In the genomic region with DNA sequence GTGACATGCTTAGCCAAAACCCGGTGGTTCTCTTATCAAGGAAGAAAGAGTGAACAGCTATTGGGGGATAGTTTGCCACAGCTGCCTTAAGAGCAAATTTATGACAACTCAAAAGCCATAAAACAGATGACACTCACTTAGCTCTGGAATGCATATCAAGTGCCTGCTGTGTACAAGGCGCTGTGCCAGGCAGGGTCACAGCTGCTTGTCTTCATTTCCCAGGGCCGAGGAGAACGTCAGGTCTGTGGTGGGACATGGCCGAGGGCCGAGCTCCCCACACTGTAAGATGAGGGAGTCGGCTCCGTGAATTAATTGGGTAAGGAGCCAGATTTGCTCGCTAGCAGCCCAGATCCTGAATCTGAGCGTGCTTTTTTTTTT, we compare ENCODE assay signal across 15 cellular contexts. TPM values are rescaled to one million over a fixed set of nuclear protein-coding genes. Genes with fewer than 3 reads are reported as not detected.
A peak's percentile ranks its signal among the peaks of the same experiment; 100 is the strongest.
DNase-seq lines count a peak whose midpoint lies in the region; ATAC-seq, FAIRE-seq and TF ChIP-seq lines count a peak whose summit lies in the region.
"Had no signal": no experiment of that assay in that cellular context is flagged by ENCODE, and none has a peak within 500 bp of the region (broad histone marks: within the 10 kb centered on the region; RNA-seq: fewer than 3 reads in every experiment).

No MANE protein-coding gene starts in this region.

- in situ Hi-C loops in transverse colon (cut with MboI; ENCODE audit: low pct_ligation_motif_present in 1 of 4, low pct_unique_long_range_greater_than_20kb in 1 of 4, low sequenced_read_pairs in 3 of 4): no loop called here

- TF ChIP-seq CTCF in H1 (IDR thresholded peaks at IDR 0.05; ENCODE audit: control extremely low read depth in 1 of 3, insufficient read depth in 1 of 3, low read depth in 1 of 3, low read length in 3 of 3): no peak
- TF ChIP-seq CTCF in transverse colon (IDR thresholded peaks at IDR 0.05): no peak

- peak overlapping the region; percentile 35 for H3K27ac Mint-ChIP-seq in activated CD8-positive, alpha-beta memory T cell treated with anti-CD3 and anti-CD28 coated beads, Interleukin-2, amount 10 ng/mL, durations not matched to agents 7 days and 5 days
- peak overlapping the region; percentile 38 for H3K27ac Mint-ChIP-seq in memory B cell
- H3K27ac Mint-ChIP-seq in activated CD4-positive, alpha-beta T cell treated with anti-CD3 and anti-CD28 coated beads for 36 hours: no peak overlapping the region
- H3K27ac Mint-ChIP-seq: WTC11 had no signal

- POLR2A ChIA-PET in H1 (lab: Charles Lee; ENCODE audit: partially characterized antibody): interaction anchor here (1.0 to 3.7 kb wide), 2 partner anchors 10 to 11 kb away, joined by 3 to 14 read pairs; no protein-coding TSS in a partner anchor
- POLR2A ChIA-PET in activated CD4-positive, alpha-beta T cell treated with anti-CD3 and anti-CD28 coated beads for 36 hours (lab: Charles Lee): interaction anchor here (0.6 kb wide), 1 partner anchor 871 kb away, joined by 4 read pairs; no protein-coding TSS in a partner anchor

- peaks cover 18% of the 10 kb centered on the region for H3K36me3 Mint-ChIP-seq in activated CD8-positive, alpha-beta memory T cell treated with anti-CD3 and anti-CD28 coated beads, Interleukin-2, amount 10 ng/mL, durations not matched to agents 7 days and 5 days
- H3K36me3 Mint-ChIP-seq in memory B cell: peaks cover 5% of the 10 kb centered on the region
- peaks cover 3% of the 10 kb centered on the region for H3K36me3 Mint-ChIP-seq in activated CD4-positive, alpha-beta T cell treated with anti-CD3 and anti-CD28 coated beads for 36 hours (ENCODE audit: low read depth)

- no peaks in the 10 kb centered on the region for H3K9me3 ChIP-seq in H1 (ENCODE audit: insufficient read depth in 2 of 2, low read depth in 1 of 2, low read length in 1 of 2)
- H3K9me3 ChIP-seq in transverse colon: no peaks in the 10 kb centered on the region
- H3K9me3 ChIP-seq: A549, spleen had no signal

- no peak overlapping the region for H3K23ac ChIP-seq in H1 (ENCODE audit: insufficient read length)

- H2BK120ac ChIP-seq in H1 (replicated peaks; ENCODE audit: low read depth, low read length): no peak overlapping the region

- WGBS in H1 (ENCODE audit: extremely low coverage in 1 of 2, insufficient coverage in 1 of 2, insufficient read length in 1 of 2, insufficient replicate concordance in 2 of 2, low coverage in 1 of 2, low lambda C conversion rate in 2 of 2, missing lambda C conversion rate in 1 of 2), 2 experiments: 98% methylated on average over 10 of the region's 10 CpGs; no CpG with 5 or more reads in 1 of the 2 experiments
- WGBS in transverse colon (ENCODE audit: low coverage in 1 of 2), 2 donors: 48% methylated on average over 10 of the region's 10 CpGs; no CpG with 5 or more reads in 1 of the 2 donors

- peaks cover 0 to 7% of the 10 kb centered on the region in 2 experiments; a peak in 1 of 4 replicates for H3K79me2 ChIP-seq in H1 (ENCODE audit: control insufficient read depth in 1 of 2, insufficient read depth in 2 of 2, low read length in 2 of 2)

- H3K4me2 ChIP-seq in H1 (ENCODE audit: insufficient read depth in 1 of 2, low read depth in 2 of 2, low read length in 2 of 2): no peak overlapping the region
- H3K4me2 ChIP-seq: A549 had no signal

- no peak for TF ChIP-seq RAD21 in H1 (IDR thresholded peaks at IDR 0.05 in 1 of 2, conservative IDR thresholded peaks at IDR 0.05 in 1 of 2; ENCODE audit: low read depth in 2 of 2, low read length in 2 of 2)

- H3K23me2 ChIP-seq in H1 (ENCODE audit: low read depth, low read length): no peaks in the 10 kb centered on the region

- DNase-seq in activated CD8-positive, alpha-beta memory T cell treated with anti-CD3 and anti-CD28 coated beads, Interleukin-2, amount 10 ng/mL, durations not matched to agents 7 days and 5 days: no peak
- no peak for DNase-seq in activated CD8-positive, alpha-beta memory T cell treated with anti-CD3 and anti-CD28 coated beads for 24 hours
- DNase-seq in H1 (ENCODE audit: low read depth in 1 of 2, low spot score in 2 of 2) (no peak), memory B cell (ENCODE audit: low spot score in 2 of 2) (no peak), transverse colon (peak; percentile 48), NCI-H1417 treated with DMSO at 0.1 percent for 48 hours (lab: John Stamatoyannopoulos, UW) (no peak)
- no peak for DNase-seq in stimulated activated naive CD8-positive, alpha-beta T cell treated with anti-CD3 and anti-CD28 coated beads, Interleukin-15, Interleukin-2, amounts not matched to agents 100 U/mL and 50 U/mL, for 24 hours
- DNase-seq in activated CD4-positive, alpha-beta T cell treated with anti-CD3 and anti-CD28 coated beads for 36 hours: no peak
- DNase-seq: Calu3, NCI-H82, SIG-M5, spleen had no signal

- intact Hi-C loops in transverse colon (cut with DNase I; ENCODE audit: low total_unique reads): no loop called here
- intact Hi-C loops in activated CD4-positive, alpha-beta T cell treated with anti-CD3 and anti-CD28 coated beads for 36 hours (cut with DNase I, micrococcal nuclease): no loop called here

- H3K4me1 Mint-ChIP-seq in activated CD8-positive, alpha-beta memory T cell treated with anti-CD3 and anti-CD28 coated beads, Interleukin-2, amount 10 ng/mL, durations not matched to agents 7 days and 5 days: peaks cover 16% of the 10 kb centered on the region
- peaks cover 30% of the 10 kb centered on the region for H3K4me1 Mint-ChIP-seq in memory B cell
- peaks cover 12% of the 10 kb centered on the region for H3K4me1 Mint-ChIP-seq in activated CD4-positive, alpha-beta T cell treated with anti-CD3 and anti-CD28 coated beads for 36 hours

- no peaks in the 10 kb centered on the region for H3K27me3 Mint-ChIP-seq in activated CD8-positive, alpha-beta memory T cell treated with anti-CD3 and anti-CD28 coated beads, Interleukin-2, amount 10 ng/mL, durations not matched to agents 7 days and 5 days
- no peaks in the 10 kb centered on the region for H3K27me3 Mint-ChIP-seq in memory B cell
- H3K27me3 Mint-ChIP-seq in activated CD4-positive, alpha-beta T cell treated with anti-CD3 and anti-CD28 coated beads for 36 hours: no peaks in the 10 kb centered on the region

- no peak overlapping the region for H3K4me3 Mint-ChIP-seq in activated CD8-positive, alpha-beta memory T cell treated with anti-CD3 and anti-CD28 coated beads, Interleukin-2, amount 10 ng/mL, durations not matched to agents 7 days and 5 days
- no peak overlapping the region for H3K4me3 Mint-ChIP-seq in memory B cell
- H3K4me3 Mint-ChIP-seq in activated CD4-positive, alpha-beta T cell treated with anti-CD3 and anti-CD28 coated beads for 36 hours: no peak overlapping the region
- H3K4me3 Mint-ChIP-seq: WTC11 had no signal

- H3K9ac ChIP-seq in H1 (replicated peaks in 1 of 4; ENCODE audit: extremely low read depth in 1 of 4, low read depth in 3 of 4, low read length in 3 of 4): no peak overlapping the region

- TF ChIP-seq EP300 in H1 (IDR thresholded peaks at IDR 0.05; ENCODE audit: borderline replicate concordance in 1 of 2, low read depth in 2 of 2, low read length in 2 of 2) (no peak), transverse colon (IDR thresholded peaks at IDR 0.05; ENCODE audit: low read depth) (no peak)

- H4K8ac ChIP-seq in H1 (ENCODE audit: extremely low read depth, insufficient read depth, low read length): peak overlapping the region; percentile 22; the same call in 1 of the 2 replicates

- H3K27me3 ChIP-seq in H1 (replicated peaks in 1 of 4; ENCODE audit: control insufficient read depth in 3 of 4, extremely low read depth in 1 of 4, insufficient read depth in 3 of 4, low read length in 3 of 4): no peaks in the 10 kb centered on the region
- no peaks in the 10 kb centered on the region for H3K27me3 ChIP-seq in transverse colon
- H3K27me3 ChIP-seq: spleen had no signal

- H3K4me3 ChIP-seq in H1 (ENCODE audit: extremely low read depth in 1 of 4, insufficient read depth in 2 of 4, low read depth in 3 of 4, low read length in 4 of 4) (no peak overlapping the region), transverse colon (no peak overlapping the region)
- H3K4me3 ChIP-seq: A549, spleen had no signal

- no peak overlapping the region for H2BK5ac ChIP-seq in H1 (ENCODE audit: low read depth, low read length)

- no peak overlapping the region for H3K4ac ChIP-seq in H1 (replicated peaks; ENCODE audit: insufficient read length, low read depth, low read length)

- peaks cover 0 to 1% of the 10 kb centered on the region in 2 experiments for H4K20me1 ChIP-seq in H1 (replicated peaks in 1 of 2; ENCODE audit: control insufficient read depth in 1 of 2, insufficient read depth in 2 of 2, low read length in 2 of 2)

- no peaks in the 10 kb centered on the region; the same call in 1 of the 2 replicates for H3K79me1 ChIP-seq in H1 (ENCODE audit: low read depth, low read length)

- no peak overlapping the region for H4K91ac ChIP-seq in H1 (replicated peaks; ENCODE audit: insufficient read length, low read length)

- TF ChIP-seq POLR2A in H1 (IDR thresholded peaks at IDR 0.05; ENCODE audit: control extremely low read depth in 1 of 2, low read depth in 2 of 2, low read length in 2 of 2) (no peak), transverse colon (IDR thresholded peaks at IDR 0.05) (no peak)

- no peak overlapping the region for H2AFZ ChIP-seq in H1 (ENCODE audit: low read length)

- CTCF ChIA-PET in activated CD8-positive, alpha-beta memory T cell treated with anti-CD3 and anti-CD28 coated beads, Interleukin-2, amount 10 ng/mL, durations not matched to agents 7 days and 5 days (lab: Charles Lee): interaction anchor here (0.8 to 1.3 kb wide), 3 partner anchors 13 to 76 kb away, joined by 3 to 4 read pairs (median 3); a partner anchor contains a TSS
- CTCF ChIA-PET in H1 (lab: Charles Lee; ENCODE audit: partially characterized antibody): interaction anchor here (0.5 to 1.8 kb wide), 11 partner anchors 11 to 1680 kb away, joined by 3 to 11 read pairs (median 3); a partner anchor contains a TSS
- CTCF ChIA-PET in activated CD4-positive, alpha-beta T cell treated with anti-CD3 and anti-CD28 coated beads for 36 hours (lab: Charles Lee): interaction anchor here (0.6 kb wide), 1 partner anchor 1923 kb away, joined by 3 read pairs; no protein-coding TSS in a partner anchor

- no peak for FAIRE-seq in H1 (lab: Jason Lieb, UNC)
- FAIRE-seq: A549 had no signal

- no peak overlapping the region for H2BK20ac ChIP-seq in H1 (ENCODE audit: low read length)

- no peak for ATAC-seq in activated CD8-positive, alpha-beta memory T cell treated with anti-CD3 and anti-CD28 coated beads, Interleukin-2, amount 10 ng/mL, durations not matched to agents 7 days and 5 days
- ATAC-seq in memory B cell (ENCODE audit: low read depth): no peak
- ATAC-seq in stimulated activated naive CD8-positive, alpha-beta T cell treated with anti-CD3 and anti-CD28 coated beads, Interleukin-15, Interleukin-2, amounts not matched to agents 100 U/mL and 50 U/mL, for 24 hours: no peak
- no peak for ATAC-seq in activated CD4-positive, alpha-beta T cell treated with anti-CD3 and anti-CD28 coated beads for 36 hours
- ATAC-seq: WTC11 had no signal

- no peaks in the 10 kb centered on the region for H3K9me3 Mint-ChIP-seq in activated CD8-positive, alpha-beta memory T cell treated with anti-CD3 and anti-CD28 coated beads, Interleukin-2, amount 10 ng/mL, durations not matched to agents 7 days and 5 days (ENCODE audit: low read depth)
- no peaks in the 10 kb centered on the region for H3K9me3 Mint-ChIP-seq in memory B cell
- no peaks in the 10 kb centered on the region for H3K9me3 Mint-ChIP-seq in activated CD4-positive, alpha-beta T cell treated with anti-CD3 and anti-CD28 coated beads for 36 hours (ENCODE audit: low read depth)
- H3K9me3 Mint-ChIP-seq: WTC11 had no signal

- no peak overlapping the region for H3K18ac ChIP-seq in H1 (ENCODE audit: extremely low read depth, low read length)

- no peak overlapping the region for H3K14ac ChIP-seq in H1 (ENCODE audit: insufficient read length)

- no peak overlapping the region for H2AK5ac ChIP-seq in H1 (ENCODE audit: low read depth, low read length)

- H3K4me1 ChIP-seq in H1 (replicated peaks in 1 of 4; ENCODE audit: control insufficient read depth in 3 of 4, insufficient read depth in 4 of 4, low read length in 3 of 4) (no peaks in the 10 kb centered on the region), transverse colon (peaks cover 0 to 36% (median 14%) of the 10 kb centered on the region in 4 donors)

- H3K36me3 ChIP-seq in H1 (ENCODE audit: control insufficient read depth in 2 of 4, insufficient read depth in 4 of 4, low read length in 3 of 4) (no peaks in the 10 kb centered on the region), transverse colon (no peaks in the 10 kb centered on the region)

- no peak overlapping the region for H2BK12ac ChIP-seq in H1 (ENCODE audit: low read depth, low read length)

- no peak overlapping the region for H4K5ac ChIP-seq in H1 (ENCODE audit: insufficient read length, low read depth, low read length)

- H3K56ac ChIP-seq in H1 (replicated peaks; ENCODE audit: insufficient read length, low read depth, low read length): no peak overlapping the region

- H3K27ac ChIP-seq in H1 (ENCODE audit: low read depth, low read length): no peak overlapping the region
- peak overlapping the region; percentile 24 to 57 (median 38) for H3K27ac ChIP-seq in transverse colon
- H3K27ac ChIP-seq: A549 had no signal

- no peak overlapping the region for H2BK15ac ChIP-seq in H1 (ENCODE audit: low read length)

RNA-seq across cellular contexts. Expression of a gene that starts 14.0 kb away (rescaled TPM):
- 10 to 100 TPM; 34.8 to 36.7 TPM for total RNA-seq in activated CD8-positive, alpha-beta memory T cell treated with anti-CD3 and anti-CD28 coated beads, Interleukin-2, amount 10 ng/mL, durations not matched to agents 7 days and 5 days
- 30.2 and 30.5 TPM in 2 replicates for total RNA-seq in H1 (2021; fragmentation: NEBNext Ultra II Directional; extraction: Animal tissue kit (Norgen Biotek cat#: 25700))
- 14.9 and 16.3 TPM in 2 replicates for polyA plus RNA-seq in H1 (2011; rRNA removed)
- 11.8 TPM for polyA plus RNA-seq in H1 (2011; cell fraction: cytosol; rRNA removed)
- polyA plus RNA-seq in H1 (2011; cell fraction: nucleus; rRNA removed): 31.1 TPM
- 10.5 to 14.2 TPM (median 13.2 TPM) in 4 replicates for polyA plus RNA-seq in H1 (2012, experiment 1 of 2)
- 9.7 TPM for polyA plus RNA-seq in H1 (2012, experiment 2 of 2)
- 12.2 TPM for polyA plus RNA-seq in H1 (2013, experiment 1 of 2)
- polyA plus RNA-seq in H1 (2013, experiment 2 of 2): 14.9 TPM
- 49.2 and 51.9 TPM in 2 replicates for polyA minus RNA-seq in H1 (2011; rRNA and poly(A)+ RNA removed)
- polyA minus RNA-seq in H1 (2011; cell fraction: cytosol; rRNA and poly(A)+ RNA removed): 23.4 TPM
- polyA minus RNA-seq in H1 (2011; cell fraction: nucleus; rRNA and poly(A)+ RNA removed): 13.7 TPM
- total RNA-seq in transverse colon: 100 to 1,000 TPM in 1 of 4 donors, 10 to 100 TPM in 3; 22.2 to 223 (median 50.1) TPM
- 10 to 100 TPM; 23.9 to 28.3 TPM for total RNA-seq in activated CD4-positive, alpha-beta T cell treated with anti-CD3 and anti-CD28 coated beads for 36 hours

RNA-seq across cellular contexts. Expression of a gene that starts 57.8 kb away (rescaled TPM):
- total RNA-seq in activated CD8-positive, alpha-beta memory T cell treated with anti-CD3 and anti-CD28 coated beads, Interleukin-2, amount 10 ng/mL, durations not matched to agents 7 days and 5 days: under 1 TPM in 1 of 2 experiments, not detected in 1; 0.18 TPM
- not detected in 2 replicates for total RNA-seq in H1 (2021; fragmentation: NEBNext Ultra II Directional; extraction: Animal tissue kit (Norgen Biotek cat#: 25700))
- polyA plus RNA-seq in H1 (2011; rRNA removed): 0.08 and 0.25 TPM in 2 replicates
- polyA plus RNA-seq in H1 (2011; cell fraction: cytosol; rRNA removed): 0.05 TPM
- 0.50 TPM for polyA plus RNA-seq in H1 (2011; cell fraction: nucleus; rRNA removed)
- 0.11 to 0.21 TPM (median 0.14 TPM) in 4 replicates for polyA plus RNA-seq in H1 (2012, experiment 1 of 2)
- polyA plus RNA-seq in H1 (2012, experiment 2 of 2): not detected
- 0.16 TPM for polyA plus RNA-seq in H1 (2013, experiment 1 of 2)
- 0.07 TPM for polyA plus RNA-seq in H1 (2013, experiment 2 of 2)
- polyA minus RNA-seq in H1 (2011; rRNA and poly(A)+ RNA removed): 0.07 and 0.13 TPM in 2 replicates
- not detected for polyA minus RNA-seq in H1 (2011; cell fraction: cytosol; rRNA and poly(A)+ RNA removed)
- 0.20 TPM for polyA minus RNA-seq in H1 (2011; cell fraction: nucleus; rRNA and poly(A)+ RNA removed)
- total RNA-seq in transverse colon: not detected
- under 1 TPM in 1 of 2 experiments, not detected in 1; 0.07 TPM for total RNA-seq in activated CD4-positive, alpha-beta T cell treated with anti-CD3 and anti-CD28 coated beads for 36 hours
- total RNA-seq: Calu3, urinary bladder had no signal
- polyA plus RNA-seq: A549, urinary bladder had no signal
